Comparison of ENCODE assay signal across 17 cellular contexts in genomic region chr2:70515938-70516337, GRCh38. TPM values are rescaled to one million over a fixed set of nuclear protein-coding genes. Genes with fewer than 3 reads are reported as not detected.
DNase-seq lines count a peak whose midpoint lies in the region; ATAC-seq and TF ChIP-seq lines count a peak whose summit lies in the region.
"Had no signal": no experiment of that assay in that cellular context is flagged by ENCODE, and none has a peak within 500 bp of the region (broad histone marks: within the 10 kb centered on the region; RNA-seq: fewer than 3 reads in every experiment).

No MANE protein-coding gene starts in this region.

- DNase-seq in CD14-positive monocyte (ENCODE audit: low spot score) (peak; percentile 75), SKM-1 (lab: John Stamatoyannopoulos, UW; ENCODE audit: unreplicated experiment) (peak; percentile 89), memory B cell (ENCODE audit: low spot score in 2 of 2) (no peak), DMS153 (lab: John Stamatoyannopoulos, UW) (no peak), NCI-H2227 treated with DMSO at 0.1 percent for 48 hours (lab: John Stamatoyannopoulos, UW) (no peak)
- DNase-seq in stimulated activated CD4-positive, alpha-beta T cell treated with anti-CD3 and anti-CD28 coated beads, Interleukin-4, amount 100 ng/mL, for 4 hours: no peak
- DNase-seq: activated CD4-positive, alpha-beta T cell treated with anti-CD3 and anti-CD28 coated beads, Interleukin-2, amount 10 ng/mL, durations not matched to agents 7 days and 5 days; aorta; CD8-positive, alpha-beta T cell; erythroblast; GDM1; NCI-H1105; psoas muscle; RPMI8226; T-helper 2 cell had no signal

- H3K4me1 Mint-ChIP-seq in CD14-positive monocyte (peaks cover 44% of the 10 kb centered on the region), memory B cell (peaks cover 11% of the 10 kb centered on the region)

- peaks cover 0 to 5% of the 10 kb centered on the region in 2 donors for H3K36me3 Mint-ChIP-seq in CD14-positive monocyte
- no peaks in the 10 kb centered on the region for H3K36me3 Mint-ChIP-seq in memory B cell
- H3K36me3 Mint-ChIP-seq: CD8-positive, alpha-beta T cell had no signal

- intact Hi-C loops in CD14-positive monocyte (cut with micrococcal nuclease): no loop called here

- TF ChIP-seq CTCF in CD14-positive monocyte (IDR thresholded peaks at IDR 0.05): no peak

- H3K27ac Mint-ChIP-seq in CD14-positive monocyte (peak overlapping the region; percentile 91 to 99 (median 98)), memory B cell (no peak overlapping the region)
- H3K27ac Mint-ChIP-seq: activated CD4-positive, alpha-beta T cell treated with anti-CD3 and anti-CD28 coated beads, Interleukin-2, amount 10 ng/mL, durations not matched to agents 7 days and 5 days; CD8-positive, alpha-beta T cell had no signal

- H3K27me3 Mint-ChIP-seq in CD14-positive monocyte (ENCODE audit: low read depth in 3 of 3) (peaks cover 0 to 4% (median 0%) of the 10 kb centered on the region in 3 donors), memory B cell (peaks cover 2% of the 10 kb centered on the region)
- H3K27me3 Mint-ChIP-seq: activated CD4-positive, alpha-beta T cell treated with anti-CD3 and anti-CD28 coated beads, Interleukin-2, amount 10 ng/mL, durations not matched to agents 7 days and 5 days had no signal

- H3K4me3 Mint-ChIP-seq in CD14-positive monocyte (peak overlapping the region in 1 of 2 donors; percentile 78), memory B cell (no peak overlapping the region)
- H3K4me3 Mint-ChIP-seq: activated CD4-positive, alpha-beta T cell treated with anti-CD3 and anti-CD28 coated beads, Interleukin-2, amount 10 ng/mL, durations not matched to agents 7 days and 5 days; CD8-positive, alpha-beta T cell had no signal

- ATAC-seq in memory B cell (ENCODE audit: low read depth) (peak; percentile 18), GM18517 (IDR thresholded peaks at IDR 0.05; ENCODE audit: unreplicated experiment) (no peak)
- ATAC-seq: CD8-positive, alpha-beta T cell had no signal

- TF ChIP-seq EP300 in Ishikawa (IDR thresholded peaks at IDR 0.05; ENCODE audit: borderline replicate concordance): no peak

- TF ChIP-seq RAD21 in Ishikawa (IDR thresholded peaks at IDR 0.05; ENCODE audit: low read depth): no peak

- H3K9me3 Mint-ChIP-seq in CD14-positive monocyte: peaks cover 0 to 3% (median 0%) of the 10 kb centered on the region in 7 donors
- no peaks in the 10 kb centered on the region for H3K9me3 Mint-ChIP-seq in memory B cell
- H3K9me3 Mint-ChIP-seq: activated CD4-positive, alpha-beta T cell treated with anti-CD3 and anti-CD28 coated beads, Interleukin-2, amount 10 ng/mL, durations not matched to agents 7 days and 5 days; CD8-positive, alpha-beta T cell had no signal

TF ChIP-seq in Ishikawa, 13 proteins besides CTCF, POLR2A, EP300 and RAD21:
- TF ChIP-seq MAX (IDR thresholded peaks at IDR 0.05) (no peak), CEBPB (IDR thresholded peaks at IDR 0.05) (peak; percentile 48; the same call in 1 of the 2 replicates)
TF ChIP-seq in Ishikawa: peak in this region for 1.

RNA-seq across cellular contexts. Expression of gene TGFA, which starts 37.7 kb away (rescaled TPM):
- polyA plus RNA-seq in CD14-positive monocyte: 1 to 10 TPM; 1.7 to 2.5 TPM

Comparison
In these comparisons a context has a peak if more than half of its experiments do, and no peak if none do; other contexts are left out.
1. DNase-seq: peak in CD14-positive monocyte (single experiment) and SKM-1 (single experiment); none in memory B cell (0 of 2), DMS153 (single experiment), stimulated activated CD4-positive, alpha-beta T cell treated with anti-CD3 and anti-CD28 coated beads, Interleukin-4, amount 100 ng/mL, for 4 hours (0 of 2) and NCI-H2227 treated with DMSO at 0.1 percent for 48 hours (single experiment).